20 cellular contexts compared by ENCODE assay signal in genomic region chr3:87810427-87810826, GRCh38. TPM values are rescaled to one million over a fixed set of nuclear protein-coding genes. Genes with fewer than 3 reads are reported as not detected.
"Had no signal": no experiment of that assay in that cellular context is flagged by ENCODE, and none has a peak within 500 bp of the region (broad histone marks: within the 10 kb centered on the region; RNA-seq: fewer than 3 reads in every experiment).

No MANE protein-coding gene starts in this region.

- ATAC-seq: activated T-cell treated with anti-CD3 and anti-CD28 coated beads, Interleukin-2, amount 50 U/mL, for 4 hours; gastroesophageal sphincter; left lobe of liver had no signal

- H3K4me1 ChIP-seq: gastroesophageal sphincter, sigmoid colon, upper lobe of left lung had no signal

- H3K4me1 Mint-ChIP-seq: nephron progenitor cell had no signal

- H3K4me3 ChIP-seq: gastroesophageal sphincter, sigmoid colon, upper lobe of left lung had no signal

- H3K27ac Mint-ChIP-seq: activated naive CD8-positive, alpha-beta T cell; nephron progenitor cell; T-helper 1 cell treated with Interleukin-12 subunit alpha and Interleukin-12 subunit beta and Interleukin-4 antibody, amounts not matched to agents 30 μg/mL and 1 μg/mL, for 36 hours had no signal

- FAIRE-seq: colon had no signal

- H3K36me3 ChIP-seq: gastroesophageal sphincter, sigmoid colon, upper lobe of left lung had no signal

- H3K36me3 Mint-ChIP-seq: activated naive CD8-positive, alpha-beta T cell had no signal

- DNase-seq: activated CD4-positive, alpha-beta T cell treated with anti-CD3 and anti-CD28 coated beads, Interleukin-2, amount 50 U/mL, for 4 hours; activated CD4-positive, CD25-positive, alpha-beta regulatory T cell treated with anti-CD3 and anti-CD28 coated beads, Interleukin-2, amount 50 U/mL, for 72 hours; activated gamma-delta T cell; activated T-cell treated with anti-CD3 and anti-CD28 coated beads, Interleukin-2, amount 50 U/mL, for 4 hours; amygdala; effector CD4-positive, alpha-beta T cell; islet precursor cell; mammary epithelial cell; nephron progenitor cell; sigmoid colon; stimulated activated CD4-positive, alpha-beta T cell treated with anti-CD3 and anti-CD28 coated beads, Interleukin-12 subunit alpha, Interleukin-12 subunit beta, amount 100 ng/mL, for 4 hours; stimulated activated naive CD4-positive, alpha-beta T cell treated with Interleukin-2 at 50 U/mL for 16 hours; upper lobe of left lung had no signal

- H3K27ac ChIP-seq: gastroesophageal sphincter, sigmoid colon, upper lobe of left lung had no signal

- H3K9me3 Mint-ChIP-seq: T-helper 1 cell treated with Interleukin-12 subunit alpha and Interleukin-12 subunit beta and Interleukin-4 antibody, amounts not matched to agents 30 μg/mL and 1 μg/mL, for 36 hours had no signal

- H3K4me3 Mint-ChIP-seq: activated naive CD8-positive, alpha-beta T cell; activated T-cell treated with anti-CD3 and anti-CD28 coated beads, Interleukin-2, amount 50 U/mL, for 4 hours; nephron progenitor cell; T-helper 1 cell treated with Interleukin-12 subunit alpha and Interleukin-12 subunit beta and Interleukin-4 antibody, amounts not matched to agents 30 μg/mL and 1 μg/mL, for 36 hours had no signal

- H3K9me3 ChIP-seq: gastroesophageal sphincter, sigmoid colon had no signal

- H3K27me3 ChIP-seq: gastroesophageal sphincter, sigmoid colon, upper lobe of left lung had no signal

RNA-seq across cellular contexts. Expression of gene HTR1F, which starts 17.9 kb away (rescaled TPM):
- total RNA-seq: fibroblast of lung, left lobe of liver, mammary epithelial cell, osteocyte had no signal
